In the genomic region with DNA sequence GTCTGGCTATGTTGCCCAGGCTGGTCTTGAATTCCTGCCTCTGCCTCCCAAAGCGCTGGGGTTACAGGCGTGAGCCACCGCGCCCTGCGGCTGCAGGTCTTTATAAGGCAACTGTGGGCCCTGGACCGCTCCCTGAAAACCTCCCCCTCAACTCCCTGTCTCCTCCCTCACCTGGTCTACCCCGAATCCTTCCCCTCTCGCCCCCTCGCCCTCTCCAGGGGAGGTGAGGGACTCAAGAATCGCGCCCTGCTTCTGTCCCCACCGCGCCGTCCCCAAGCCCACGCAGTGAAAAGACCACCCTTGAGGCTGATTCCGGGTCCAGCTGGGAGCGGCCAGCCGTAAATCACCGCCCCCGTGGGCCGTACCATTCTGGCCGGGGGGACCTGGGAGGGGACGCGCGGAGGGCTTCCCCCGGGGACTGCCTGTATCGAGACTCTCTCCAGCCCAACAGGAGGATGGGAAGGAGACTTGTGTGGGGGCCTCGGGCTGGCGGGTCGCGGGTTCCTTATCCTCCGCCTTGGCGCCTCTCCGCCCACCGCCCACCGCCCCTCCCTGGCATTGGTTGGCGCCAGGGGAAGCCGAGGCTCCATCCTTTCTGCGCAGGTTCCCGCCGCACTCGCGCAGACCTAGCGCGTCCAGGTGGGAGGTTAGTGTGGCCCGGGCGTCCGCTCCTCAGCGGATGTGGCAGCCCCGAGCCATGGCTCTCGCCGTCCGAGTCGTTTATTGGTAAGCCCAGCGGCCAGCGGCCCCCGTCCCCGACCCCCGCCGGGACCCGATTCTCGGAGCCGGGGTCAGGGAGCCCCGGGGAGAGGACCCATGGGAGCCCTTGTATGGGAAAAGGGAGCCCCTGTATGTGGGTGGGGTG, we compare ENCODE assay signal across 8 cellular contexts. TPM values are rescaled to one million over a fixed set of nuclear protein-coding genes. Genes with fewer than 3 reads are reported as not detected.
A peak's percentile ranks its signal among the peaks of the same experiment; 100 is the strongest.
DNase-seq lines count a peak whose midpoint lies in the region; ATAC-seq and TF ChIP-seq lines count a peak whose summit lies in the region.

A gene (plus strand): TSS at position 615 of the 865 bp plus-strand sequence. CDS start 83 bp downstream, at position 698.

- CTCF ChIA-PET in CD4-positive, alpha-beta T cell (lab: Charles Lee), result interaction anchor here (0.6 kb wide), 1 partner anchor 11 kb away, joined by 3 read pairs; no protein-coding TSS in a partner anchor
- CTCF ChIA-PET in PC-9 (lab: Charles Lee), result no interaction called here

- H3K4me3 Mint-ChIP-seq in CD4-positive, alpha-beta T cell, result peak within 1 kb of the TSS; percentile 91

- TF ChIP-seq EP300 in esophagus muscularis mucosa (IDR thresholded peaks at IDR 0.05), result no peak

- H3K36me3 Mint-ChIP-seq in CD4-positive, alpha-beta T cell (ENCODE audit: low read depth), result peaks cover 34% of the 10 kb centered on the region

- intact Hi-C loops in CD4-positive, alpha-beta T cell (cut with DNase I, micrococcal nuclease), result loop anchor here in 1 of 2 experiments (2.0 kb wide), 1 partner anchor 36 kb away; no protein-coding TSS in a partner anchor
- intact Hi-C loops in PC-9 (cut with micrococcal nuclease; ENCODE audit: unreplicated experiment), result no loop called here
- intact Hi-C loops in esophagus muscularis mucosa (cut with DNase I), result no loop called here

- peak; percentile 58 to 80 (median 68) for DNase-seq in CD4-positive, alpha-beta T cell
- peak; percentile 86 for DNase-seq in HuH-7.5 (ENCODE audit: low spot score)
- peak; percentile 75 to 85 for DNase-seq in PC-9
- DNase-seq in activated T-cell treated with anti-CD3 and anti-CD28 coated beads, Interleukin-2, amount 50 U/mL, for 48 hours, result peak; percentile 87 to 89
- DNase-seq in esophagus muscularis mucosa (ENCODE audit: extremely low spot score), result peak; percentile 94
- DNase-seq in myocyte (ENCODE audit: low read depth), result peak; percentile 88
- DNase-seq in stimulated activated CD8-positive, alpha-beta memory T cell treated with anti-CD3 and anti-CD28 coated beads, Interleukin-7, amount 100 ng/mL, for 4 hours (ENCODE audit: low read depth in 2 of 2), result peak; percentile 52 to 64

- peaks cover 30% of the 10 kb centered on the region; the same call in 1 of the 2 replicates for H3F3A ChIP-seq in PC-9 (ENCODE audit: insufficient read depth, low read depth)

- peak within 1 kb of the TSS; percentile 98 for H2AFZ ChIP-seq in PC-9

- H3K79me2 ChIP-seq in PC-9 (ENCODE audit: low read depth), result peaks cover 23% of the 10 kb centered on the region

- H3K27me3 ChIP-seq in CD4-positive, alpha-beta T cell (ENCODE audit: control insufficient read depth, insufficient read depth, low read length), result no peaks in the 10 kb centered on the region
- no peaks in the 10 kb centered on the region for H3K27me3 ChIP-seq in PC-9 (ENCODE audit: insufficient read depth, low read depth)
- H3K27me3 ChIP-seq in esophagus muscularis mucosa, result no peaks in the 10 kb centered on the region

- H3K27me3 Mint-ChIP-seq in CD4-positive, alpha-beta T cell, result no peaks in the 10 kb centered on the region

- BruUV-seq in PC-9 (replicated peaks; lab: Mats Ljungman, UMichigan), result no TSS peak

- peak within 1 kb of the TSS; percentile 77 for H3K27ac ChIP-seq in CD4-positive, alpha-beta T cell (ENCODE audit: low read depth, low read length)
- H3K27ac ChIP-seq in PC-9 (peak within 1 kb of the TSS; percentile 84), esophagus muscularis mucosa (replicated peaks in 1 of 4) (peak within 1 kb of the TSS; percentile 97 to 100 (median 98))

- peaks cover 24% of the 10 kb centered on the region for H3K4me1 ChIP-seq in PC-9 (replicated peaks; ENCODE audit: insufficient read depth)
- H3K4me1 ChIP-seq in esophagus muscularis mucosa, result peaks cover 39 to 61% (median 53%) of the 10 kb centered on the region in 4 donors

- no peaks in the 10 kb centered on the region for H3K9me3 ChIP-seq in CD4-positive, alpha-beta T cell (ENCODE audit: control insufficient read depth, low read length)
- H3K9me3 ChIP-seq in PC-9 (ENCODE audit: insufficient read depth, low read depth) (no peaks in the 10 kb centered on the region), esophagus muscularis mucosa (no peaks in the 10 kb centered on the region)

- POLR2A ChIA-PET in CD4-positive, alpha-beta T cell (lab: Charles Lee), result interaction anchor here (0.6 to 1.0 kb wide), 3 partner anchors 32 to 237 kb away, joined by 3 to 7 read pairs (median 4); a partner anchor contains a TSS
- POLR2A ChIA-PET in PC-9 (lab: Charles Lee; ENCODE audit: unreplicated experiment), result interaction anchor here (0.7 kb wide), 1 partner anchor 13 kb away, joined by 3 read pairs; no protein-coding TSS in a partner anchor

- H3K4me3 ChIP-seq in PC-9 (peak within 1 kb of the TSS; percentile 95), esophagus muscularis mucosa (peak within 1 kb of the TSS; percentile 80 to 94 (median 90))

- no peaks in the 10 kb centered on the region for H3K9me2 ChIP-seq in PC-9 (ENCODE audit: insufficient read depth)

- peak within 1 kb of the TSS; percentile 90 for H3K27ac Mint-ChIP-seq in CD4-positive, alpha-beta T cell

- ATAC-seq in CD4-positive, alpha-beta T cell (ENCODE audit: poor library complexity), result peak; percentile 91
- peak; percentile 54 for ATAC-seq in GM21367 (IDR thresholded peaks at IDR 0.05; ENCODE audit: unreplicated experiment)

- no peak for TF ChIP-seq CTCF in CD4-positive, alpha-beta T cell (IDR thresholded peaks at IDR 0.05)
- no peak for TF ChIP-seq CTCF in PC-9 (conservative IDR thresholded peaks at IDR 0.05)
- no peak for TF ChIP-seq CTCF in esophagus muscularis mucosa (IDR thresholded peaks at IDR 0.05)

- H3K4me1 Mint-ChIP-seq in CD4-positive, alpha-beta T cell (ENCODE audit: low read depth), result peaks cover 29% of the 10 kb centered on the region

- peak within 1 kb of the TSS; percentile 95 for H3K4me2 ChIP-seq in PC-9

- H3K9me3 Mint-ChIP-seq in CD4-positive, alpha-beta T cell, result no peaks in the 10 kb centered on the region

- WGBS in esophagus muscularis mucosa, result 0% methylated on average over 35 of the region's 64 CpGs

- H3K36me3 ChIP-seq in PC-9 (ENCODE audit: low read depth) (peaks cover 9% of the 10 kb centered on the region; the same call in 1 of the 2 replicates), esophagus muscularis mucosa (peaks cover 8 to 28% (median 25%) of the 10 kb centered on the region in 4 donors)

- peak; percentile 98 for TF ChIP-seq POLR2A in esophagus muscularis mucosa (IDR thresholded peaks at IDR 0.05; ENCODE audit: low read depth)

- 0 out of 2 replicates have a peak, but pooled peaks cover 4% of the 10 kb centered on the region for H4K20me1 ChIP-seq in PC-9 (ENCODE audit: insufficient read depth)

RNA-seq across cellular contexts. Expression of the gene that starts here (rescaled TPM):
- 10 to 100 TPM; 71.6 TPM for total RNA-seq in CD4-positive, alpha-beta T cell
- total RNA-seq in PC-9 (2021), result 186 TPM in 2 replicates
- 1,000 to 10,000 TPM; 1,363 to 1,667 (median 1,434) TPM for total RNA-seq in esophagus muscularis mucosa
- total RNA-seq in myocyte, result 2,157 and 3,026 TPM in 2 replicates
- polyA plus RNA-seq in myocyte (2012), result 740 TPM

Comparison
In these comparisons a context has a peak if more than half of its experiments do, and no peak if none do; other contexts are left out.
1. Peak in every context shown above with its lines: DNase-seq, ATAC-seq, H3K4me3 ChIP-seq and H3K27ac ChIP-seq.